11 cellular contexts compared by ENCODE assay signal in genomic region chr7:141976524-141977245, GRCh38. TPM values are rescaled to one million over a fixed set of nuclear protein-coding genes. Genes with fewer than 3 reads are reported as not detected.
A peak's percentile ranks its signal among the peaks of the same experiment; 100 is the strongest.
DNase-seq lines count a peak whose midpoint lies in the region; ATAC-seq, FAIRE-seq and TF ChIP-seq lines count a peak whose summit lies in the region.
"Had no signal": no experiment of that assay in that cellular context is flagged by ENCODE, and none has a peak within 500 bp of the region (broad histone marks: within the 10 kb centered on the region; RNA-seq: fewer than 3 reads in every experiment).

No MANE protein-coding gene starts in this region.

- no peak overlapping the region for H3K9ac ChIP-seq in H1 (replicated peaks in 1 of 4; ENCODE audit: extremely low read depth in 1 of 4, low read depth in 3 of 4, low read length in 3 of 4)

- no peak overlapping the region for H3K18ac ChIP-seq in H1 (ENCODE audit: extremely low read depth, low read length)

- H3K14ac ChIP-seq in H1 (ENCODE audit: insufficient read length), result no peak overlapping the region

- H3K4me3 ChIP-seq in RWPE2 (ENCODE audit: severe bottlenecking) (no peak overlapping the region), H1 (ENCODE audit: extremely low read depth in 1 of 4, insufficient read depth in 2 of 4, low read depth in 3 of 4, low read length in 4 of 4) (no peak overlapping the region)
- H3K4me3 ChIP-seq: gastrocnemius medialis had no signal

- H3K79me2 ChIP-seq in H1 (ENCODE audit: control insufficient read depth in 1 of 2, insufficient read depth in 2 of 2, low read length in 2 of 2), result no peaks in the 10 kb centered on the region

- no peak for FAIRE-seq in H1 (lab: Jason Lieb, UNC)
- FAIRE-seq: urothelium cell line had no signal

- H2AFZ ChIP-seq in H1 (ENCODE audit: low read length), result peak overlapping the region; percentile 97; the same call in 1 of the 2 replicates

- H3K27me3 Mint-ChIP-seq in activated T-cell treated with anti-CD3 and anti-CD28 coated beads, Interleukin-2, amount 50 U/mL, for 24 hours, result no peaks in the 10 kb centered on the region

- 54% methylated on average over 11 of the region's 11 CpGs; no CpG with 5 or more reads in 1 of the 2 experiments for WGBS in H1 (ENCODE audit: extremely low coverage in 1 of 2, insufficient coverage in 1 of 2, insufficient read length in 1 of 2, insufficient replicate concordance in 2 of 2, low coverage in 1 of 2, low lambda C conversion rate in 2 of 2, missing lambda C conversion rate in 1 of 2), 2 experiments

- TF ChIP-seq CTCF in RWPE2 (IDR thresholded peaks at IDR 0.05; ENCODE audit: poor library complexity, severe bottlenecking) (peak; percentile 81), H1 (IDR thresholded peaks at IDR 0.05; ENCODE audit: control extremely low read depth in 1 of 3, insufficient read depth in 1 of 3, low read depth in 1 of 3, low read length in 3 of 3) (no peak)

- intact Hi-C loops in Right ventricle myocardium inferior (cut with DNase I), result loop anchor here (5.0 kb wide), 1 partner anchor 211 kb away; no protein-coding TSS in a partner anchor

- no peak for TF ChIP-seq POLR2A in H1 (IDR thresholded peaks at IDR 0.05; ENCODE audit: control extremely low read depth in 1 of 2, low read depth in 2 of 2, low read length in 2 of 2)

- H2BK120ac ChIP-seq in H1 (replicated peaks; ENCODE audit: low read depth, low read length), result no peak overlapping the region

- no peak overlapping the region for H2BK20ac ChIP-seq in H1 (ENCODE audit: low read length)

- no peaks in the 10 kb centered on the region for H3K79me1 ChIP-seq in H1 (ENCODE audit: low read depth, low read length)

- H4K91ac ChIP-seq in H1 (replicated peaks; ENCODE audit: insufficient read length, low read length), result no peak overlapping the region

- no peak overlapping the region for H3K4ac ChIP-seq in H1 (replicated peaks; ENCODE audit: insufficient read length, low read depth, low read length)

- no peak overlapping the region for H3K27ac Mint-ChIP-seq in activated T-cell treated with anti-CD3 and anti-CD28 coated beads, Interleukin-2, amount 50 U/mL, for 24 hours
- no peak overlapping the region for H3K27ac Mint-ChIP-seq in stimulated activated effector memory CD8-positive, alpha-beta T cell treated with anti-CD3 and anti-CD28 coated beads, Interleukin-12 subunit alpha, Interleukin-12 subunit beta, amount 100 ng/mL, for 72 hours

- H3K27ac ChIP-seq in RWPE2 (ENCODE audit: poor library complexity, severe bottlenecking), result no peak overlapping the region
- no peak overlapping the region for H3K27ac ChIP-seq in H1 (ENCODE audit: low read depth, low read length)
- H3K27ac ChIP-seq: body of pancreas, gastrocnemius medialis had no signal

- no peaks in the 10 kb centered on the region for H4K20me1 ChIP-seq in H1 (replicated peaks in 1 of 2; ENCODE audit: control insufficient read depth in 1 of 2, insufficient read depth in 2 of 2, low read length in 2 of 2)

- no peak overlapping the region for H3K23ac ChIP-seq in H1 (ENCODE audit: insufficient read length)

- H3K4me3 Mint-ChIP-seq in activated T-cell treated with anti-CD3 and anti-CD28 coated beads, Interleukin-2, amount 50 U/mL, for 24 hours, result peak overlapping the region; percentile 76
- peak overlapping the region; percentile 53 for H3K4me3 Mint-ChIP-seq in stimulated activated effector memory CD8-positive, alpha-beta T cell treated with anti-CD3 and anti-CD28 coated beads, Interleukin-12 subunit alpha, Interleukin-12 subunit beta, amount 100 ng/mL, for 72 hours

- peak overlapping the region; percentile 14 to 60 for H3K4me2 ChIP-seq in H1 (ENCODE audit: insufficient read depth in 1 of 2, low read depth in 2 of 2, low read length in 2 of 2)

- DNase-seq in activated T-cell treated with anti-CD3 and anti-CD28 coated beads, Interleukin-2, amount 50 U/mL, for 24 hours, result no peak
- no peak for DNase-seq in activated T-cell treated with anti-CD3 and anti-CD28 coated beads for 4 hours
- DNase-seq in RWPE2 (ENCODE audit: low spot score), result no peak
- DNase-seq in H1 (ENCODE audit: low read depth in 1 of 2, low spot score in 2 of 2), result no peak
- DNase-seq in stimulated activated effector memory CD8-positive, alpha-beta T cell treated with anti-CD3 and anti-CD28 coated beads, Interleukin-12 subunit alpha, Interleukin-12 subunit beta, amount 100 ng/mL, for 72 hours (ENCODE audit: low spot score in 2 of 2), result no peak
- DNase-seq in Right ventricle myocardium inferior (ENCODE audit: missing footprints), result no peak
- DNase-seq in T1000 (lab: John Stamatoyannopoulos, UW), result no peak
- DNase-seq: gastrocnemius medialis had no signal

- no peak for TF ChIP-seq RAD21 in H1 (IDR thresholded peaks at IDR 0.05 in 1 of 2, conservative IDR thresholded peaks at IDR 0.05 in 1 of 2; ENCODE audit: low read depth in 2 of 2, low read length in 2 of 2)

- peak; percentile 17; the same call in 2 of the 3 replicates for ATAC-seq in RWPE2 (ENCODE audit: low read depth)
- ATAC-seq in stimulated activated effector memory CD8-positive, alpha-beta T cell treated with anti-CD3 and anti-CD28 coated beads, Interleukin-12 subunit alpha, Interleukin-12 subunit beta, amount 100 ng/mL, for 72 hours, result no peak
- no peak for ATAC-seq in Right ventricle myocardium inferior
- no peak for ATAC-seq in HG03139 (IDR thresholded peaks at IDR 0.05; ENCODE audit: unreplicated experiment)
- ATAC-seq: gastrocnemius medialis had no signal

- H3K27me3 ChIP-seq in RWPE2 (ENCODE audit: insufficient read depth, poor library complexity, severe bottlenecking) (no peaks in the 10 kb centered on the region), H1 (replicated peaks in 1 of 4; ENCODE audit: control insufficient read depth in 3 of 4, extremely low read depth in 1 of 4, insufficient read depth in 3 of 4, low read length in 3 of 4) (no peaks in the 10 kb centered on the region)
- H3K27me3 ChIP-seq: body of pancreas, gastrocnemius medialis had no signal

- H3K23me2 ChIP-seq in H1 (ENCODE audit: low read depth, low read length), result no peaks in the 10 kb centered on the region

- H4K8ac ChIP-seq in H1 (ENCODE audit: extremely low read depth, insufficient read depth, low read length), result no peak overlapping the region

- POLR2A ChIA-PET in H1 (lab: Charles Lee; ENCODE audit: partially characterized antibody), result interaction anchor here (0.7 to 1.2 kb wide), 4 partner anchors 9 to 207 kb away, joined by 3 to 4 read pairs (median 3); no protein-coding TSS in a partner anchor

- no peaks in the 10 kb centered on the region for H3K4me1 ChIP-seq in RWPE2 (ENCODE audit: insufficient read depth, poor library complexity, severe bottlenecking)
- no peaks in the 10 kb centered on the region; a peak in 1 of 7 replicates for H3K4me1 ChIP-seq in H1 (replicated peaks in 1 of 4; ENCODE audit: control insufficient read depth in 3 of 4, insufficient read depth in 4 of 4, low read length in 3 of 4)
- H3K4me1 ChIP-seq: gastrocnemius medialis had no signal

- no peaks in the 10 kb centered on the region for H3K36me3 Mint-ChIP-seq in activated T-cell treated with anti-CD3 and anti-CD28 coated beads, Interleukin-2, amount 50 U/mL, for 24 hours (ENCODE audit: low read depth)
- no peaks in the 10 kb centered on the region for H3K36me3 Mint-ChIP-seq in stimulated activated effector memory CD8-positive, alpha-beta T cell treated with anti-CD3 and anti-CD28 coated beads, Interleukin-12 subunit alpha, Interleukin-12 subunit beta, amount 100 ng/mL, for 72 hours

- no peak overlapping the region for H2BK5ac ChIP-seq in H1 (ENCODE audit: low read depth, low read length)

- H4K5ac ChIP-seq in H1 (ENCODE audit: insufficient read length, low read depth, low read length), result no peak overlapping the region

- H2BK12ac ChIP-seq in H1 (ENCODE audit: low read depth, low read length), result no peak overlapping the region

- no peaks in the 10 kb centered on the region for H3K9me3 ChIP-seq in RWPE2 (ENCODE audit: severe bottlenecking)
- H3K9me3 ChIP-seq in H1 (ENCODE audit: insufficient read depth in 2 of 2, low read depth in 1 of 2, low read length in 1 of 2), result no peaks in the 10 kb centered on the region
- H3K9me3 ChIP-seq: body of pancreas, gastrocnemius medialis had no signal

- H3K56ac ChIP-seq in H1 (replicated peaks; ENCODE audit: insufficient read length, low read depth, low read length), result no peak overlapping the region

- H3K36me3 ChIP-seq in RWPE2 (ENCODE audit: low read depth) (no peaks in the 10 kb centered on the region), H1 (ENCODE audit: control insufficient read depth in 2 of 4, insufficient read depth in 4 of 4, low read length in 3 of 4) (no peaks in the 10 kb centered on the region)
- H3K36me3 ChIP-seq: gastrocnemius medialis had no signal

- no peak overlapping the region for H2BK15ac ChIP-seq in H1 (ENCODE audit: low read length)

- TF ChIP-seq EP300 in H1 (IDR thresholded peaks at IDR 0.05; ENCODE audit: borderline replicate concordance in 1 of 2, low read depth in 2 of 2, low read length in 2 of 2), result no peak

- H3K9me3 Mint-ChIP-seq in activated T-cell treated with anti-CD3 and anti-CD28 coated beads, Interleukin-2, amount 50 U/mL, for 24 hours, result no peaks in the 10 kb centered on the region
- H3K9me3 Mint-ChIP-seq in stimulated activated effector memory CD8-positive, alpha-beta T cell treated with anti-CD3 and anti-CD28 coated beads, Interleukin-12 subunit alpha, Interleukin-12 subunit beta, amount 100 ng/mL, for 72 hours, result peaks cover 5% of the 10 kb centered on the region

- CTCF ChIA-PET in H1 (lab: Charles Lee; ENCODE audit: partially characterized antibody), result interaction anchor here (0.7 to 6.0 kb wide), 57 partner anchors 9 to 347 kb away, joined by 3 to 82 read pairs (median 6); partner anchors contain the start of gene MGAM

- H3K4me1 Mint-ChIP-seq in activated T-cell treated with anti-CD3 and anti-CD28 coated beads, Interleukin-2, amount 50 U/mL, for 24 hours (ENCODE audit: low read depth), result peaks cover 18% of the 10 kb centered on the region
- peaks cover 8% of the 10 kb centered on the region for H3K4me1 Mint-ChIP-seq in stimulated activated effector memory CD8-positive, alpha-beta T cell treated with anti-CD3 and anti-CD28 coated beads, Interleukin-12 subunit alpha, Interleukin-12 subunit beta, amount 100 ng/mL, for 72 hours

- H2AK5ac ChIP-seq in H1 (ENCODE audit: low read depth, low read length), result no peak overlapping the region

RNA-seq across cellular contexts. Expression of gene TAS2R38, which starts 3.1 kb away (rescaled TPM):
- total RNA-seq in H1 (2021; fragmentation: NEBNext Ultra II Directional; extraction: Animal tissue kit (Norgen Biotek cat#: 25700)), result not detected in 2 replicates
- polyA plus RNA-seq in H1 (2011; rRNA removed), result 0.08 and 0.11 TPM in 2 replicates
- not detected for polyA plus RNA-seq in H1 (2011; cell fraction: cytosol; rRNA removed)
- polyA plus RNA-seq in H1 (2011; cell fraction: nucleus; rRNA removed), result 0.94 TPM
- polyA plus RNA-seq in H1 (2012, experiment 1 of 2), result not detected in 4 replicates
- not detected for polyA plus RNA-seq in H1 (2012, experiment 2 of 2)
- polyA plus RNA-seq in H1 (2013, experiment 1 of 2), result not detected
- not detected for polyA plus RNA-seq in H1 (2013, experiment 2 of 2)
- 0.15 and 0.54 TPM in 2 replicates for polyA minus RNA-seq in H1 (2011; rRNA and poly(A)+ RNA removed)
- not detected for polyA minus RNA-seq in H1 (2011; cell fraction: cytosol; rRNA and poly(A)+ RNA removed)
- 1.1 TPM for polyA minus RNA-seq in H1 (2011; cell fraction: nucleus; rRNA and poly(A)+ RNA removed)
- not detected for total RNA-seq in Right ventricle myocardium inferior
- total RNA-seq: body of pancreas, gastrocnemius medialis had no signal

RNA-seq across cellular contexts. Expression of gene MGAM, which starts 19.0 kb away (rescaled TPM):
- 0.06 TPM in 2 replicates for total RNA-seq in H1 (2021; fragmentation: NEBNext Ultra II Directional; extraction: Animal tissue kit (Norgen Biotek cat#: 25700))
- 0.03 and 0.05 TPM in 2 replicates for polyA plus RNA-seq in H1 (2011; rRNA removed)
- 0.09 TPM for polyA plus RNA-seq in H1 (2011; cell fraction: cytosol; rRNA removed)
- 0.33 TPM for polyA plus RNA-seq in H1 (2011; cell fraction: nucleus; rRNA removed)
- 0.01 to 0.17 TPM (median 0.03 TPM) in 3 of 4 replicates, not detected in the other for polyA plus RNA-seq in H1 (2012, experiment 1 of 2)
- not detected for polyA plus RNA-seq in H1 (2012, experiment 2 of 2)
- 0.08 TPM for polyA plus RNA-seq in H1 (2013, experiment 1 of 2)
- polyA plus RNA-seq in H1 (2013, experiment 2 of 2), result 0.04 TPM
- 0.25 and 0.29 TPM in 2 replicates for polyA minus RNA-seq in H1 (2011; rRNA and poly(A)+ RNA removed)
- polyA minus RNA-seq in H1 (2011; cell fraction: cytosol; rRNA and poly(A)+ RNA removed), result not detected
- 3.3 TPM for polyA minus RNA-seq in H1 (2011; cell fraction: nucleus; rRNA and poly(A)+ RNA removed)
- 0.54 TPM for total RNA-seq in Right ventricle myocardium inferior

RNA-seq across cellular contexts. Expression of gene CLEC5A, which starts 29.9 kb away (rescaled TPM):
- not detected in 2 replicates for total RNA-seq in H1 (2021; fragmentation: NEBNext Ultra II Directional; extraction: Animal tissue kit (Norgen Biotek cat#: 25700))
- not detected in 2 replicates for polyA plus RNA-seq in H1 (2011; rRNA removed)
- not detected for polyA plus RNA-seq in H1 (2011; cell fraction: cytosol; rRNA removed)
- polyA plus RNA-seq in H1 (2011; cell fraction: nucleus; rRNA removed), result not detected
- not detected in 4 replicates for polyA plus RNA-seq in H1 (2012, experiment 1 of 2)
- not detected for polyA plus RNA-seq in H1 (2012, experiment 2 of 2)
- polyA plus RNA-seq in H1 (2013, experiment 1 of 2), result not detected
- polyA plus RNA-seq in H1 (2013, experiment 2 of 2), result not detected
- not detected in 2 replicates for polyA minus RNA-seq in H1 (2011; rRNA and poly(A)+ RNA removed)
- not detected for polyA minus RNA-seq in H1 (2011; cell fraction: cytosol; rRNA and poly(A)+ RNA removed)
- polyA minus RNA-seq in H1 (2011; cell fraction: nucleus; rRNA and poly(A)+ RNA removed), result not detected
- total RNA-seq in Right ventricle myocardium inferior, result 0.41 TPM
- total RNA-seq: gastrocnemius medialis had no signal
